In the genomic region with DNA sequence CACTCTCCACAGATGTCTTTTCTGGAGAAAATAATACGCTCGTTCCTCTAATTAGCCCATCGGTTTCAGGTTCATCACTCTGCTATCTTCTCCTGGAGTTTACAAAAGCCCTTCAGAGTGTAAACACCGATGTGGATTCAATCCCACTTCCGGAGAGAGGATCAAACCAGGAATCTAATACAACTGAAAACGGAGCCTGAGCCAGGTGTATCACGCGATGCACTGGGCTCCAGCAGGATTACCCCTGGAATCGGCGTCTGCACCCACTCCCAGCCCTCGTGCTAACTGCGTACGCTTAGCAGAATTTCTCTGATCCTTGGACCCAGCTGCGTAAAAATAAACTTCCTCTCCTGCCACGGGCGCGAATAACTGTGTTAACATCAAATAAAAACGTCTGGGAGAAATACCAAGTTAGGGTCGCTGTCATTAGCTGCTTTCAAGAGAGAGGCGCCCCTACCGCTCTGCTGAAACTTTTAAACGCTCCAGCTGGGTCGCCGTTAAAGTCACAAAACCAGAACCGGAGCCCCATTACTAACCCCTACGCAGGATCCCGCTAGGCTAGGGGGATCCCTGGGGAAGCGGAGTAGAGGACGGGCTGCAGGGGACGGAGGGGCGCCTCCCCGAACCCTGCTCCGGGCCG, we compare ENCODE assay signal across 8 cellular contexts. TPM values are rescaled to one million over a fixed set of nuclear protein-coding genes. Genes with fewer than 3 reads are reported as not detected.
DNase-seq lines count a peak whose midpoint lies in the region; ATAC-seq and TF ChIP-seq lines count a peak whose summit lies in the region.

No MANE protein-coding gene starts in this region.

- H3K27me3 ChIP-seq in Loucy (ENCODE audit: insufficient read depth, low read length, poor library complexity, severe bottlenecking), result no peaks in the 10 kb centered on the region
- H3K27me3 ChIP-seq in body of pancreas, result no peaks in the 10 kb centered on the region
- no peaks in the 10 kb centered on the region for H3K27me3 ChIP-seq in aorta (ENCODE audit: control insufficient read depth in 1 of 2, insufficient read depth in 2 of 2, low read length in 1 of 2)

- intact Hi-C loops in body of pancreas (cut with DNase I), result no loop called here
- intact Hi-C loops in aorta (cut with DNase I), result loop anchor here in 1 of 2 donors (5.0 kb wide), 1 partner anchor 89 kb away; no protein-coding TSS in a partner anchor

- TF ChIP-seq POLR2A in body of pancreas (IDR thresholded peaks at IDR 0.05), result no peak

- ATAC-seq in body of pancreas (no peak), aorta (ENCODE audit: low FRiP score) (no peak)

- no peaks in the 10 kb centered on the region for H3K9me3 ChIP-seq in Loucy (ENCODE audit: insufficient read depth, low read depth, low read length)
- H3K9me3 ChIP-seq in body of pancreas, result no peaks in the 10 kb centered on the region
- no peaks in the 10 kb centered on the region for H3K9me3 ChIP-seq in aorta (ENCODE audit: control insufficient read depth, low read length)

- H3K4me3 ChIP-seq in Loucy (ENCODE audit: low read length, poor library complexity, severe bottlenecking) (peak overlapping the region; percentile 95), body of pancreas (peak overlapping the region; percentile 68 to 88), aorta (ENCODE audit: low read length in 2 of 2) (peak overlapping the region; percentile 61 to 83)

- no peaks in the 10 kb centered on the region for H3K9me2 ChIP-seq in Loucy (replicated peaks; ENCODE audit: low read depth, low read length)

- peaks cover 16% of the 10 kb centered on the region for H3K4me1 ChIP-seq in Loucy (ENCODE audit: insufficient read depth, low read length, poor library complexity, severe bottlenecking)
- peaks cover 37% of the 10 kb centered on the region for H3K4me1 ChIP-seq in body of pancreas
- H3K4me1 ChIP-seq in aorta (ENCODE audit: control insufficient read depth in 1 of 2, insufficient read depth in 2 of 2, low read length in 2 of 2), result no peaks in the 10 kb centered on the region

- H3F3A ChIP-seq in Loucy (ENCODE audit: low read depth), result no peaks in the 10 kb centered on the region

- peak overlapping the region; percentile 97 for H3K9ac ChIP-seq in Loucy (ENCODE audit: low read depth, low read length, poor library complexity, severe bottlenecking)

- 0 to 1% methylated on average over 24 to 34 of the region's 34 CpGs for WGBS in body of pancreas, 2 donors
- 1% methylated on average over 34 of the region's 34 CpGs for WGBS in aorta, 2 donors

- peak overlapping the region; percentile 82 for H3K4me2 ChIP-seq in Loucy (ENCODE audit: low read depth, low read length, poor library complexity, severe bottlenecking)

- TF ChIP-seq CTCF in Loucy (conservative IDR thresholded peaks at IDR 0.05; ENCODE audit: low read length) (no peak), body of pancreas (IDR thresholded peaks at IDR 0.05) (no peak)

- H3K36me3 ChIP-seq in Loucy (ENCODE audit: insufficient read depth, low read length), result peaks cover 20% of the 10 kb centered on the region; the same call in 1 of the 2 replicates
- peaks cover 0 to 8% of the 10 kb centered on the region in 2 donors for H3K36me3 ChIP-seq in body of pancreas (replicated peaks in 1 of 2; ENCODE audit: insufficient read depth in 1 of 2, low read depth in 2 of 2)
- peaks cover 0 to 3% of the 10 kb centered on the region in 2 donors for H3K36me3 ChIP-seq in aorta (ENCODE audit: control insufficient read depth in 1 of 2, insufficient read depth in 2 of 2, low read length in 1 of 2)

- peak; percentile 64 for DNase-seq in NCI-H2227 (lab: John Stamatoyannopoulos, UW; ENCODE audit: unreplicated experiment)
- no peak for DNase-seq in NCI-H2227 treated with DMSO at 0.1 percent for 48 hours (lab: John Stamatoyannopoulos, UW)
- no peak for DNase-seq in body of pancreas
- DNase-seq in lung microvascular endothelial cell (ENCODE audit: low read depth in 2 of 2), result peak; percentile 37 to 58
- no peak for DNase-seq in aorta
- no peak for DNase-seq in stimulated activated CD4-positive, alpha-beta T cell treated with anti-CD3 and anti-CD28 coated beads, Interleukin-4, amount 100 ng/mL, for 1 hour
- no peak for DNase-seq in COLO829 (ENCODE audit: low spot score)

- no peak overlapping the region for H2AFZ ChIP-seq in Loucy (ENCODE audit: low read length)

- H3K79me2 ChIP-seq in Loucy (ENCODE audit: insufficient read depth, low read length), result peaks cover 49% of the 10 kb centered on the region

- peaks cover 44% of the 10 kb centered on the region for H4K20me1 ChIP-seq in Loucy (ENCODE audit: insufficient read depth, low read length, poor library complexity, severe bottlenecking)

- H3K27ac ChIP-seq in body of pancreas, result peak overlapping the region; percentile 55 to 92 (median 77)
- H3K27ac ChIP-seq in aorta (ENCODE audit: low read depth in 1 of 2, low read length in 2 of 2), result peak overlapping the region in 1 of 2 donors; percentile 26

RNA-seq across cellular contexts. Expression of gene ZNF3, which starts 0.5 kb away (rescaled TPM):
- total RNA-seq in body of pancreas, result 10 to 100 TPM; 16.9 to 46.5 TPM
- total RNA-seq in lung microvascular endothelial cell, result 18.1 and 26.0 TPM in 2 replicates
- total RNA-seq in aorta, result 10 to 100 TPM; 22.0 to 26.7 TPM
- polyA plus RNA-seq in aorta, result 10 to 100 TPM in 1 of 2 donors, 1 to 10 TPM in 1; 6.3 to 24.1 TPM

RNA-seq across cellular contexts. Expression of gene COPS6, which starts 7.8 kb away (rescaled TPM):
- total RNA-seq in body of pancreas (10 to 100 TPM; 15.8 to 16.1 TPM), lung microvascular endothelial cell (57.1 and 73.9 TPM in 2 replicates), aorta (10 to 100 TPM; 79.7 to 81.0 TPM)
- 100 to 1,000 TPM in 1 of 2 donors, 10 to 100 TPM in 1; 73.9 to 132 TPM for polyA plus RNA-seq in aorta

RNA-seq across cellular contexts. Expression of gene MCM7, which starts 20.2 kb away (rescaled TPM):
- total RNA-seq in body of pancreas (10 to 100 TPM; 32.6 to 34.5 TPM), lung microvascular endothelial cell (25.8 and 61.0 TPM in 2 replicates), aorta (10 to 100 TPM; 27.1 to 45.8 TPM)
- 10 to 100 TPM; 47.2 to 90.8 TPM for polyA plus RNA-seq in aorta

RNA-seq across cellular contexts. Expression of gene AP4M1, which starts 20.4 kb away (rescaled TPM):
- total RNA-seq in body of pancreas (10 to 100 TPM in 1 of 2 donors, 1 to 10 TPM in 1; 6.0 to 11.2 TPM), lung microvascular endothelial cell (12.5 and 13.1 TPM in 2 replicates), aorta (10 to 100 TPM; 14.9 to 20.5 TPM)
- polyA plus RNA-seq in aorta, result 10 to 100 TPM in 1 of 2 donors, 1 to 10 TPM in 1; 8.1 to 60.9 TPM

RNA-seq across cellular contexts. Expression of gene ZSCAN21, which starts 31.4 kb away (rescaled TPM):
- 10 to 100 TPM; 14.5 to 20.2 TPM for total RNA-seq in body of pancreas
- 5.2 and 7.7 TPM in 2 replicates for total RNA-seq in lung microvascular endothelial cell
- total RNA-seq in aorta, result 10 to 100 TPM in 1 of 2 donors, 1 to 10 TPM in 1; 7.9 to 10.7 TPM
- polyA plus RNA-seq in aorta, result 10 to 100 TPM in 1 of 2 donors, 1 to 10 TPM in 1; 7.0 to 10.3 TPM

Comparison
In these comparisons a context has a peak if more than half of its experiments do, and no peak if none do; other contexts are left out.
1. DNase-seq: peak in NCI-H2227 (single experiment) and lung microvascular endothelial cell (2 of 2); none in NCI-H2227 treated with DMSO at 0.1 percent for 48 hours (single experiment), body of pancreas (0 of 4), aorta (0 of 2), stimulated activated CD4-positive, alpha-beta T cell treated with anti-CD3 and anti-CD28 coated beads, Interleukin-4, amount 100 ng/mL, for 1 hour (single experiment) and COLO829 (single experiment).
2. Peak in every context shown above with its lines, with median percentiles within 50 percentile points of each other: H3K4me3 ChIP-seq.